8 cellular contexts compared by ENCODE assay signal in genomic region chr16:30075503-30076275, GRCh38. TPM values are rescaled to one million over a fixed set of nuclear protein-coding genes. Genes with fewer than 3 reads are reported as not detected.
DNase-seq lines count a peak whose midpoint lies in the region; ATAC-seq and TF ChIP-seq lines count a peak whose summit lies in the region.

Gene PPP4C (plus strand): TSS chr16:30075994. CDS start chr16:30076378, 384 bp downstream.

- H3K27ac ChIP-seq in A673 (ENCODE audit: low read depth, low read length, poor library complexity, severe bottlenecking): peak within 1 kb of the TSS; percentile 84
- H3K27ac ChIP-seq in liver (ENCODE audit: low read depth in 1 of 2, low read length in 2 of 2): peak within 1 kb of the TSS; percentile 94 to 95

- peak; percentile 73 for ATAC-seq in HG03442 (IDR thresholded peaks at IDR 0.05; ENCODE audit: unreplicated experiment)

- CTCF ChIA-PET in A673 (lab: Charles Lee): interaction anchor here (0.7 kb wide), 1 partner anchor 14 kb away, joined by 3 read pairs; no protein-coding TSS in a partner anchor

- WGBS in liver: 2% methylated on average over 67 of the region's 67 CpGs

- in situ Hi-C loops in GM18951 (cut with MboI; ENCODE audit: low sequenced_read_pairs, unreplicated experiment): no loop called here

- intact Hi-C loops in A673 (cut with micrococcal nuclease; ENCODE audit: unreplicated experiment): no loop called here

- peaks cover 51% of the 10 kb centered on the region for H3K36me3 ChIP-seq in A673 (ENCODE audit: insufficient read depth, low read length, poor library complexity, severe bottlenecking)
- peaks cover 4 to 23% (median 14%) of the 10 kb centered on the region in 4 donors for H3K36me3 ChIP-seq in liver (ENCODE audit: control insufficient read depth in 4 of 4, insufficient read depth in 3 of 4, low read depth in 1 of 4, low read length in 3 of 4)

- H3K4me1 ChIP-seq in A673 (ENCODE audit: insufficient read depth, low read length, poor library complexity, severe bottlenecking) (peaks cover 13% of the 10 kb centered on the region), liver (ENCODE audit: control insufficient read depth in 4 of 4, insufficient read depth in 4 of 4, low read length in 3 of 4) (peaks cover 6 to 41% (median 24%) of the 10 kb centered on the region in 4 donors)

- peak; percentile 94 for DNase-seq in A673 (ENCODE audit: low spot score)
- DNase-seq in NCI-H774 (lab: John Stamatoyannopoulos, UW): peak; percentile 84
- peak; percentile 82 to 83 for DNase-seq in activated CD4-positive, alpha-beta T cell treated with anti-CD3 and anti-CD28 coated beads, Interleukin-2, amount 50 U/mL, for 4 hours
- peak; percentile 93 for DNase-seq in dermis blood vessel endothelial cell
- DNase-seq in stimulated activated CD4-positive, alpha-beta T cell treated with anti-CD3 and anti-CD28 coated beads, Interleukin-4, amount 100 ng/mL, for 1 hour: peak; percentile 92

- BruUV-seq in A673 (replicated peaks; lab: Mats Ljungman, UMichigan): TSS peak; percentile 98

- H3K27me3 ChIP-seq in A673 (replicated peaks; ENCODE audit: insufficient read depth, low read depth, low read length, poor library complexity) (no peaks in the 10 kb centered on the region), liver (ENCODE audit: control insufficient read depth in 4 of 4, insufficient read depth in 4 of 4, low read length in 3 of 4) (no peaks in the 10 kb centered on the region)

- H3K4me3 ChIP-seq in A673 (ENCODE audit: low read depth, low read length, poor library complexity, severe bottlenecking) (peak within 1 kb of the TSS; percentile 83), liver (ENCODE audit: low read depth in 1 of 3, low read length in 3 of 3) (peak within 1 kb of the TSS; percentile 76 to 96 (median 95))

- peak within 1 kb of the TSS; percentile 77 to 88 for H3K9ac ChIP-seq in liver (ENCODE audit: low read depth in 1 of 2, low read length in 2 of 2)

- H3K9me3 ChIP-seq in A673 (ENCODE audit: low read depth, low read length, poor library complexity, severe bottlenecking) (no peaks in the 10 kb centered on the region), liver (ENCODE audit: control insufficient read depth in 4 of 4, low read length in 3 of 4) (no peaks in the 10 kb centered on the region)

- peak; percentile 93 for TF ChIP-seq POLR2A in GM18951 (IDR thresholded peaks at IDR 0.05; ENCODE audit: extremely low read depth, insufficient read depth, insufficient read length)

- POLR2A ChIA-PET in A673 (lab: Charles Lee; ENCODE audit: low non-redundant PET): no interaction called here

- no peak for TF ChIP-seq RAD21 in liver (IDR thresholded peaks at IDR 0.05)

- no peak for TF ChIP-seq CTCF in A673 (conservative IDR thresholded peaks at IDR 0.05; ENCODE audit: low read depth, low read length)
- no peak for TF ChIP-seq CTCF in liver (IDR thresholded peaks at IDR 0.05; ENCODE audit: low read depth, low read length, missing input control)

TF ChIP-seq in liver, 16 proteins besides CTCF, POLR2A, EP300 and RAD21:
- no peak for TF ChIP-seq MAX (IDR thresholded peaks at IDR 0.05)
- TF ChIP-seq JUND (IDR thresholded peaks at IDR 0.05): peak; percentile 26 to 32
- peak in 1 of 2 donors; percentile 40 for TF ChIP-seq EGR1 (IDR thresholded peaks at IDR 0.05; ENCODE audit: low read depth in 2 of 2)
- peak; percentile 86 for TF ChIP-seq REST (IDR thresholded peaks at IDR 0.05)
- TF ChIP-seq TAF1 (conservative IDR thresholded peaks at IDR 0.05): no peak
- TF ChIP-seq ZBTB33 (IDR thresholded peaks at IDR 0.05): no peak
- no peak for TF ChIP-seq HNF4G (IDR thresholded peaks at IDR 0.05)
- no peak for TF ChIP-seq FOXA2 (IDR thresholded peaks at IDR 0.05)
- peak; percentile 89 to 97 for TF ChIP-seq GABPA (IDR thresholded peaks at IDR 0.05 in 1 of 2, conservative IDR thresholded peaks at IDR 0.05 in 1 of 2)
- no peak for TF ChIP-seq NR2F2 (IDR thresholded peaks at IDR 0.05)
- peak; percentile 38 to 42 for TF ChIP-seq RXRA (IDR thresholded peaks at IDR 0.05)
- peak; percentile 50 for TF ChIP-seq YY1 (IDR thresholded peaks at IDR 0.05)
- no peak for TF ChIP-seq ATF3 (IDR thresholded peaks at IDR 0.05)
- TF ChIP-seq SP1 (IDR thresholded peaks at IDR 0.05): peak; percentile 25
- TF ChIP-seq HNF4A (conservative IDR thresholded peaks at IDR 0.05): peak in 1 of 2 donors; percentile 14
- TF ChIP-seq FOXA1 (IDR thresholded peaks at IDR 0.05): no peak

RNA-seq across cellular contexts. Expression of gene PPP4C, which starts in this region (rescaled TPM):
- 122 and 127 TPM in 2 replicates for total RNA-seq in A673 (2021)
- 220 and 256 TPM in 2 replicates for total RNA-seq in dermis blood vessel endothelial cell
- total RNA-seq in liver: 10 to 100 TPM; 49.7 to 68.7 TPM
- polyA plus RNA-seq in liver: 10 to 100 TPM; 56.3 to 79.6 TPM

Comparison
In these comparisons a context has a peak if more than half of its experiments do, and no peak if none do; other contexts are left out.
1. Peak in every context shown above with its lines: DNase-seq, ATAC-seq, H3K4me3 ChIP-seq and H3K27ac ChIP-seq.